In genomic region chr3:49255686-49256085, GRCh38 we compare ENCODE assay signal across 20 cellular contexts. TPM values are rescaled to one million over a fixed set of nuclear protein-coding genes. Genes with fewer than 3 reads are reported as not detected.
DNase-seq lines count a peak whose midpoint lies in the region; ATAC-seq and TF ChIP-seq lines count a peak whose summit lies in the region.
"Had no signal": no experiment of that assay in that cellular context is flagged by ENCODE, and none has a peak within 500 bp of the region (broad histone marks: within the 10 kb centered on the region; RNA-seq: fewer than 3 reads in every experiment).

No MANE protein-coding gene starts in this region.

- no peaks in the 10 kb centered on the region for H3K79me2 ChIP-seq in neural progenitor cell (ENCODE audit: low read depth)

- H3K27me3 ChIP-seq in adrenal gland: no peaks in the 10 kb centered on the region
- H3K27me3 ChIP-seq in neural progenitor cell: no peaks in the 10 kb centered on the region
- H3K27me3 ChIP-seq in upper lobe of right lung: no peaks in the 10 kb centered on the region

- H3K27ac Mint-ChIP-seq in neural progenitor cell: peak overlapping the region; percentile 81

- no peak overlapping the region for H3K9ac ChIP-seq in neural progenitor cell

- H3K4me3 Mint-ChIP-seq in neural progenitor cell: no peak overlapping the region
- H3K4me3 Mint-ChIP-seq: CD4-positive, CD25-positive, alpha-beta regulatory T cell had no signal

- no peak overlapping the region for H3K4me2 ChIP-seq in neural progenitor cell

- peaks cover 44% of the 10 kb centered on the region for H3K4me1 Mint-ChIP-seq in neural progenitor cell
- H3K4me1 Mint-ChIP-seq: CD4-positive, CD25-positive, alpha-beta regulatory T cell had no signal

- peak overlapping the region in 4 of 5 donors; percentile 63 to 76 (median 68) for H3K27ac ChIP-seq in adrenal gland
- H3K27ac ChIP-seq in neural progenitor cell: no peak overlapping the region
- no peak overlapping the region for H3K27ac ChIP-seq in upper lobe of right lung
- H3K27ac ChIP-seq: 22Rv1, RWPE1 had no signal

- no peaks in the 10 kb centered on the region for H4K20me1 ChIP-seq in neural progenitor cell (ENCODE audit: low read depth)

- no peaks in the 10 kb centered on the region for H3F3A ChIP-seq in neural progenitor cell (ENCODE audit: low read depth)

- WGBS in adrenal gland, 4 donors: 50 to 68% (median 64%) methylated on average over 5 of the region's 5 CpGs

- TF ChIP-seq CTCF in adrenal gland (IDR thresholded peaks at IDR 0.05) (no peak), neural progenitor cell (IDR thresholded peaks at IDR 0.05) (no peak), upper lobe of right lung (IDR thresholded peaks at IDR 0.05) (no peak)

- DNase-seq in activated effector memory CD4-positive, alpha-beta T cell treated with anti-CD3 and anti-CD28 coated beads, Interleukin-2, amount 50 U/mL, for 16 hours: peak; percentile 10
- DNase-seq in activated effector memory CD4-positive, alpha-beta T cell treated with Interleukin-2 at 50 U/mL for 16 hours: no peak
- DNase-seq in adrenal gland (peak in 1 of 7 donors; percentile 35), neural progenitor cell (ENCODE audit: low spot score) (no peak), upper lobe of right lung (peak; percentile 23), NCI-H526 (lab: John Stamatoyannopoulos, UW) (no peak), hippocampal formation (lab: John Stamatoyannopoulos, UW) (no peak)
- DNase-seq: CD4-positive, CD25-positive, alpha-beta regulatory T cell; GDM1; GOT3; NCI-H1105 treated with DMSO at 0.1 percent for 48 hours; NCI-H1694; NCI-H2081 treated with DMSO at 0.1 percent for 48 hours; NCI-H2227 treated with DMSO at 0.1 percent for 48 hours; NCI-H510A treated with DMSO at 0.1 percent for 48 hours; NCI-H82 had no signal

- H3K4me1 ChIP-seq in adrenal gland (replicated peaks in 1 of 2) (peaks cover 27% of the 10 kb centered on the region in 2 donors), neural progenitor cell (no peaks in the 10 kb centered on the region), upper lobe of right lung (no peaks in the 10 kb centered on the region)
- H3K4me1 ChIP-seq: Caco-2 had no signal

- ATAC-seq in upper lobe of right lung: no peak
- ATAC-seq in GM18909 (IDR thresholded peaks at IDR 0.05; ENCODE audit: poor library complexity, unreplicated experiment): no peak

- H3K4me3 ChIP-seq in adrenal gland (no peak overlapping the region), neural progenitor cell (no peak overlapping the region), upper lobe of right lung (no peak overlapping the region)

- no peaks in the 10 kb centered on the region for H3K36me3 Mint-ChIP-seq in neural progenitor cell
- H3K36me3 Mint-ChIP-seq: CD4-positive, CD25-positive, alpha-beta regulatory T cell had no signal

- no peak for TF ChIP-seq POLR2A in adrenal gland (IDR thresholded peaks at IDR 0.05)

- H3K27me3 Mint-ChIP-seq in neural progenitor cell (ENCODE audit: insufficient read depth, low read depth): peaks cover 4% of the 10 kb centered on the region
- H3K27me3 Mint-ChIP-seq: CD4-positive, CD25-positive, alpha-beta regulatory T cell had no signal

- no peaks in the 10 kb centered on the region for H3K9me3 ChIP-seq in adrenal gland (replicated peaks in 1 of 3)
- no peaks in the 10 kb centered on the region for H3K9me3 ChIP-seq in neural progenitor cell (ENCODE audit: low read depth)
- H3K9me3 ChIP-seq in upper lobe of right lung: no peaks in the 10 kb centered on the region
- H3K9me3 ChIP-seq: Caco-2 had no signal

- intact Hi-C loops in adrenal gland (cut with DNase I) (no loop called here), upper lobe of right lung (cut with DNase I) (no loop called here)

- H2AFZ ChIP-seq in neural progenitor cell (replicated peaks): no peak overlapping the region

- no peaks in the 10 kb centered on the region for H3K9me3 Mint-ChIP-seq in neural progenitor cell
- H3K9me3 Mint-ChIP-seq: CD4-positive, CD25-positive, alpha-beta regulatory T cell had no signal

- H3K36me3 ChIP-seq in adrenal gland (replicated peaks in 1 of 2): no peaks in the 10 kb centered on the region
- H3K36me3 ChIP-seq in neural progenitor cell: no peaks in the 10 kb centered on the region
- H3K36me3 ChIP-seq in upper lobe of right lung: no peaks in the 10 kb centered on the region

RNA-seq across cellular contexts. Expression of gene C3orf62, which starts 21.3 kb away (rescaled TPM):
- total RNA-seq in adrenal gland (1 to 10 TPM; 3.4 to 7.4 (median 5.0) TPM), neural progenitor cell (ENCODE audit: low replicate concordance) (3.0 and 3.4 TPM in 2 replicates), upper lobe of right lung (6.8 TPM)
- polyA plus RNA-seq in adrenal gland: 10 to 100 TPM in 2 of 3 donors, 1 to 10 TPM in 1; 7.9 to 17.9 (median 15.1) TPM

Comparison
In these comparisons a context has a peak if more than half of its experiments do, and no peak if none do; other contexts are left out.
1. DNase-seq: peak in activated effector memory CD4-positive, alpha-beta T cell treated with anti-CD3 and anti-CD28 coated beads, Interleukin-2, amount 50 U/mL, for 16 hours (single experiment) and upper lobe of right lung (single experiment); none in activated effector memory CD4-positive, alpha-beta T cell treated with Interleukin-2 at 50 U/mL for 16 hours (single experiment), neural progenitor cell (single experiment), NCI-H526 (0 of 2) and hippocampal formation (0 of 2).
2. H3K27ac ChIP-seq: peak in adrenal gland (4 of 5); none in neural progenitor cell (single experiment) and upper lobe of right lung (single experiment).